31 cellular contexts compared by ENCODE assay signal in the genomic region with DNA sequence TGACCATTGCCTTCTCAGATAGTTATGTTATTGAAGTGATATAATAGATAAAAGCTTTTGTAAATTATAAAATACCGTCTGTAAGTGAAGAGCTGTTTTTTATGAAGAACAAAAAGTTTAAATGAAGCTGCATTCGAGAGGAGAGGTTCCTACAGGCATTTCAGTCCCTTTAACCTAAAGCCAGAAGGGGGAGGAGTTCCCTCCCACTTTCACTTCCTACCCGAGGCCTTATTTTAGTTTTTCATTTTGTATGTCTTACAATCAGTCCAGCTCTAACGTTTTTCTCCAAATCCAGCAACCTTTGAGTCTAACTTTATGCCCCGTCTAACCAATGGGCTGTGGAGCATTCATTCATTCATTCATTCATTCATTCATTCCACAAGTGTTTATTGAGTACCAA. TPM values are rescaled to one million over a fixed set of nuclear protein-coding genes. Genes with fewer than 3 reads are reported as not detected.
"Had no signal": no experiment of that assay in that cellular context is flagged by ENCODE, and none has a peak within 500 bp of the region (broad histone marks: within the 10 kb centered on the region; RNA-seq: fewer than 3 reads in every experiment).

No MANE protein-coding gene starts in this region.

- H3K27ac Mint-ChIP-seq: activated B cell treated with CpG ODN at 0.5 μM for 24 hours; activated CD4-positive, alpha-beta memory T cell treated with anti-CD3 and anti-CD28 coated beads for 36 hours; activated CD4-positive, alpha-beta T cell treated with anti-CD3 and anti-CD28 coated beads, Interleukin-2, amount 10 ng/mL, durations not matched to agents 7 days and 5 days; activated naive CD4-positive, alpha-beta T cell treated with anti-CD3 and anti-CD28 coated beads, Interleukin-2, amount 10 ng/mL, durations not matched to agents 7 days and 5 days; activated naive CD8-positive, alpha-beta T cell treated with anti-CD3 and anti-CD28 coated beads for 36 hours; activated T-cell treated with anti-CD3 and anti-CD28 coated beads, Interleukin-2, amount 50 U/mL, for 72 hours; activated T-helper 2 cell treated with anti-CD3 and anti-CD28 coated beads, Interferon-gamma antibody, Interleukin-2, Interleukin-4, amounts not matched to agents 10 μg/mL and 5 μg/mL and 100 μg/mL, durations not matched to agents 14 hours and 24 hours and 36 hours; T-helper 17 cell had no signal

- H3K9me3 ChIP-seq: breast epithelium, MG63 had no signal

- DNase-seq: activated B cell treated with CpG ODN at 0.5 μM for 24 hours; activated CD4-positive, alpha-beta memory T cell treated with anti-CD3 and anti-CD28 coated beads for 36 hours; activated CD4-positive, alpha-beta T cell treated with anti-CD3 and anti-CD28 coated beads for 1 hour; activated CD4-positive, alpha-beta T cell treated with anti-CD3 and anti-CD28 coated beads, Interleukin-2, amount 10 ng/mL, durations not matched to agents 7 days and 5 days; activated CD8-positive, alpha-beta memory T cell treated with anti-CD3 and anti-CD28 coated beads for 24 hours; activated gamma-delta T cell treated with Interleukin-2 at 50 U/mL for 16 hours; activated naive CD4-positive, alpha-beta T cell treated with anti-CD3 and anti-CD28 coated beads, Interleukin-2, amount 10 ng/mL, durations not matched to agents 7 days and 5 days; activated naive CD8-positive, alpha-beta T cell treated with anti-CD3 and anti-CD28 coated beads for 36 hours; activated T-cell treated with anti-CD3 and anti-CD28 coated beads for 4 hours; activated T-cell treated with anti-CD3 and anti-CD28 coated beads, Interleukin-2, amount 50 U/mL, for 72 hours; anterior cingulate cortex; caudate nucleus; MG63; NCI-H1092 treated with DMSO at 0.1 percent for 48 hours; NCI-H1417 treated with DMSO at 0.1 percent for 48 hours; NCI-H1694; NCI-H2029; NCI-H2107; NCI-H2171 treated with DMSO at 0.1 percent for 48 hours; NCI-H226; NCI-H510A; NCI-H69; PC-3; SHP77; T-helper 17 cell; T-helper 9 cell had no signal

- H3K4me2 ChIP-seq: KMS-11 had no signal

- ATAC-seq: activated T-cell treated with anti-CD3 and anti-CD28 coated beads, Interleukin-2, amount 50 U/mL, for 72 hours; PC-3; T-helper 17 cell had no signal

- H3K27me3 Mint-ChIP-seq: activated B cell treated with CpG ODN at 0.5 μM for 24 hours; activated CD4-positive, alpha-beta memory T cell treated with anti-CD3 and anti-CD28 coated beads for 36 hours; activated CD4-positive, alpha-beta T cell treated with anti-CD3 and anti-CD28 coated beads, Interleukin-2, amount 10 ng/mL, durations not matched to agents 7 days and 5 days; activated naive CD4-positive, alpha-beta T cell treated with anti-CD3 and anti-CD28 coated beads, Interleukin-2, amount 10 ng/mL, durations not matched to agents 7 days and 5 days; activated naive CD8-positive, alpha-beta T cell treated with anti-CD3 and anti-CD28 coated beads for 36 hours; T-helper 17 cell had no signal

- H3K27ac ChIP-seq: breast epithelium, coronary artery, KMS-11 had no signal

- H3K4me1 Mint-ChIP-seq: activated B cell treated with CpG ODN at 0.5 μM for 24 hours; activated CD4-positive, alpha-beta T cell treated with anti-CD3 and anti-CD28 coated beads, Interleukin-2, amount 10 ng/mL, durations not matched to agents 7 days and 5 days; activated naive CD4-positive, alpha-beta T cell treated with anti-CD3 and anti-CD28 coated beads, Interleukin-2, amount 10 ng/mL, durations not matched to agents 7 days and 5 days; activated naive CD8-positive, alpha-beta T cell treated with anti-CD3 and anti-CD28 coated beads for 36 hours; T-helper 17 cell had no signal

- H3K4me3 Mint-ChIP-seq: activated B cell treated with CpG ODN at 0.5 μM for 24 hours; activated CD4-positive, alpha-beta memory T cell treated with anti-CD3 and anti-CD28 coated beads for 36 hours; activated CD4-positive, alpha-beta T cell treated with anti-CD3 and anti-CD28 coated beads, Interleukin-2, amount 10 ng/mL, durations not matched to agents 7 days and 5 days; activated naive CD4-positive, alpha-beta T cell treated with anti-CD3 and anti-CD28 coated beads, Interleukin-2, amount 10 ng/mL, durations not matched to agents 7 days and 5 days; activated naive CD8-positive, alpha-beta T cell treated with anti-CD3 and anti-CD28 coated beads for 36 hours; activated T-cell treated with anti-CD3 and anti-CD28 coated beads, Interleukin-2, amount 50 U/mL, for 72 hours; T-helper 17 cell had no signal

- H3K27me3 ChIP-seq: MG63 had no signal

- H3K4me1 ChIP-seq: breast epithelium had no signal

- H3K4me3 ChIP-seq: breast epithelium, coronary artery, MG63 had no signal

- H3K36me3 Mint-ChIP-seq: activated CD4-positive, alpha-beta memory T cell treated with anti-CD3 and anti-CD28 coated beads for 36 hours; activated naive CD4-positive, alpha-beta T cell treated with anti-CD3 and anti-CD28 coated beads, Interleukin-2, amount 10 ng/mL, durations not matched to agents 7 days and 5 days; activated naive CD8-positive, alpha-beta T cell treated with anti-CD3 and anti-CD28 coated beads for 36 hours had no signal

- H3K9me3 Mint-ChIP-seq: activated B cell treated with CpG ODN at 0.5 μM for 24 hours; activated CD4-positive, alpha-beta memory T cell treated with anti-CD3 and anti-CD28 coated beads for 36 hours; activated CD4-positive, alpha-beta T cell treated with anti-CD3 and anti-CD28 coated beads, Interleukin-2, amount 10 ng/mL, durations not matched to agents 7 days and 5 days; activated naive CD4-positive, alpha-beta T cell treated with anti-CD3 and anti-CD28 coated beads, Interleukin-2, amount 10 ng/mL, durations not matched to agents 7 days and 5 days; activated naive CD8-positive, alpha-beta T cell treated with anti-CD3 and anti-CD28 coated beads for 36 hours; activated T-cell treated with anti-CD3 and anti-CD28 coated beads, Interleukin-2, amount 50 U/mL, for 72 hours; activated T-helper 2 cell treated with anti-CD3 and anti-CD28 coated beads, Interferon-gamma antibody, Interleukin-2, Interleukin-4, amounts not matched to agents 10 μg/mL and 5 μg/mL and 100 μg/mL, durations not matched to agents 14 hours and 24 hours and 36 hours had no signal

- H3K36me3 ChIP-seq: breast epithelium, MG63 had no signal

- H3K9ac ChIP-seq: KMS-11 had no signal

RNA-seq across cellular contexts. Expression of a gene that starts 16.5 kb away (rescaled TPM):
- total RNA-seq: activated B cell treated with CpG ODN at 0.5 μM for 24 hours; activated CD4-positive, alpha-beta memory T cell treated with anti-CD3 and anti-CD28 coated beads for 36 hours; activated CD4-positive, alpha-beta T cell treated with anti-CD3 and anti-CD28 coated beads, Interleukin-2, amount 10 ng/mL, durations not matched to agents 7 days and 5 days; activated naive CD8-positive, alpha-beta T cell treated with anti-CD3 and anti-CD28 coated beads for 36 hours; activated T-cell treated with anti-CD3 and anti-CD28 coated beads, Interleukin-2, amount 50 U/mL, for 72 hours; activated T-helper 2 cell treated with anti-CD3 and anti-CD28 coated beads, Interferon-gamma antibody, Interleukin-2, Interleukin-4, amounts not matched to agents 10 μg/mL and 5 μg/mL and 100 μg/mL, durations not matched to agents 14 hours and 24 hours and 36 hours; breast epithelium; chondrocyte; PC-3; T-helper 17 cell had no signal
